Comparison of ENCODE assay signal across 1 cellular context in genomic region chr1:169106095-169106920, GRCh38.
A peak's percentile ranks its signal among the peaks of the same experiment; 100 is the strongest.
TF ChIP-seq lines count a peak whose summit lies in the region.

Gene ATP1B1 (plus strand): TSS chr1:169106690. CDS start chr1:169106830, 140 bp downstream.

TF ChIP-seq in A549, 52 proteins besides CTCF, POLR2A, EP300 and RAD21 (continued from another document):
- TF ChIP-seq, protein P1, sequence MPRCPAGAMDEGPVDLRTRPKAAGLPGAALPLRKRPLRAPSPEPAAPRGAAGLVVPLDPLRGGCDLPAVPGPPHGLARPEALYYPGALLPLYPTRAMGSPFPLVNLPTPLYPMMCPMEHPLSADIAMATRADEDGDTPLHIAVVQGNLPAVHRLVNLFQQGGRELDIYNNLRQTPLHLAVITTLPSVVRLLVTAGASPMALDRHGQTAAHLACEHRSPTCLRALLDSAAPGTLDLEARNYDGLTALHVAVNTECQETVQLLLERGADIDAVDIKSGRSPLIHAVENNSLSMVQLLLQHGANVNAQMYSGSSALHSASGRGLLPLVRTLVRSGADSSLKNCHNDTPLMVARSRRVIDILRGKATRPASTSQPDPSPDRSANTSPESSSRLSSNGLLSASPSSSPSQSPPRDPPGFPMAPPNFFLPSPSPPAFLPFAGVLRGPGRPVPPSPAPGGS (IDR thresholded peaks at IDR 0.05): peak; percentile 98
- no peak for TF ChIP-seq CBX2 (IDR thresholded peaks at IDR 0.05; ENCODE audit: borderline replicate concordance, low read depth)
- TF ChIP-seq PBX3 (IDR thresholded peaks at IDR 0.05): peak; percentile 68; the same call in 1 of the 2 replicates
- no peak for TF ChIP-seq NPAS2 (CRISPR knock-in tag; IDR thresholded peaks at IDR 0.05; ENCODE audit: borderline replicate concordance)
- TF ChIP-seq, protein P2, sequence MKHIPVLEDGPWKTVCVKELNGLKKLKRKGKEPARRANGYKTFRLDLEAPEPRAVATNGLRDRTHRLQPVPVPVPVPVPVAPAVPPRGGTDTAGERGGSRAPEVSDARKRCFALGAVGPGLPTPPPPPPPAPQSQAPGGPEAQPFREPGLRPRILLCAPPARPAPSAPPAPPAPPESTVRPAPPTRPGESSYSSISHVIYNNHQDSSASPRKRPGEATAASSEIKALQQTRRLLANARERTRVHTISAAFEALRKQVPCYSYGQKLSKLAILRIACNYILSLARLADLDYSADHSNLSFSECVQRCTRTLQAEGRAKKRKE (CRISPR knock-in tag; IDR thresholded peaks at IDR 0.05; ENCODE audit: low read depth): no peak
- peak; percentile 60 for TF ChIP-seq MAX (IDR thresholded peaks at IDR 0.05)
- no peak for TF ChIP-seq NR3C1 (IDR thresholded peaks at IDR 0.05)
- TF ChIP-seq, protein P3, sequence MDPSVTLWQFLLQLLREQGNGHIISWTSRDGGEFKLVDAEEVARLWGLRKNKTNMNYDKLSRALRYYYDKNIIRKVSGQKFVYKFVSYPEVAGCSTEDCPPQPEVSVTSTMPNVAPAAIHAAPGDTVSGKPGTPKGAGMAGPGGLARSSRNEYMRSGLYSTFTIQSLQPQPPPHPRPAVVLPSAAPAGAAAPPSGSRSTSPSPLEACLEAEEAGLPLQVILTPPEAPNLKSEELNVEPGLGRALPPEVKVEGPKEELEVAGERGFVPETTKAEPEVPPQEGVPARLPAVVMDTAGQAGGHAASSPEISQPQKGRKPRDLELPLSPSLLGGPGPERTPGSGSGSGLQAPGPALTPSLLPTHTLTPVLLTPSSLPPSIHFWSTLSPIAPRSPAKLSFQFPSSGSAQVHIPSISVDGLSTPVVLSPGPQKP (IDR thresholded peaks at IDR 0.05; ENCODE audit: low read depth, low read length): no peak
- TF ChIP-seq JUNB (IDR thresholded peaks at IDR 0.05): no peak
- TF ChIP-seq HOXB13 (CRISPR knock-in tag; IDR thresholded peaks at IDR 0.05; ENCODE audit: low read depth): no peak
- TF ChIP-seq, protein P4, sequence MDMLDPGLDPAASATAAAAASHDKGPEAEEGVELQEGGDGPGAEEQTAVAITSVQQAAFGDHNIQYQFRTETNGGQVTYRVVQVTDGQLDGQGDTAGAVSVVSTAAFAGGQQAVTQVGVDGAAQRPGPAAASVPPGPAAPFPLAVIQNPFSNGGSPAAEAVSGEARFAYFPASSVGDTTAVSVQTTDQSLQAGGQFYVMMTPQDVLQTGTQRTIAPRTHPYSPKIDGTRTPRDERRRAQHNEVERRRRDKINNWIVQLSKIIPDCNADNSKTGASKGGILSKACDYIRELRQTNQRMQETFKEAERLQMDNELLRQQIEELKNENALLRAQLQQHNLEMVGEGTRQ (IDR thresholded peaks at IDR 0.05): no peak
- TF ChIP-seq POLR2AphosphoS2 (conservative IDR thresholded peaks at IDR 0.05; ENCODE audit: low read length): no peak
- TF ChIP-seq, protein P5, sequence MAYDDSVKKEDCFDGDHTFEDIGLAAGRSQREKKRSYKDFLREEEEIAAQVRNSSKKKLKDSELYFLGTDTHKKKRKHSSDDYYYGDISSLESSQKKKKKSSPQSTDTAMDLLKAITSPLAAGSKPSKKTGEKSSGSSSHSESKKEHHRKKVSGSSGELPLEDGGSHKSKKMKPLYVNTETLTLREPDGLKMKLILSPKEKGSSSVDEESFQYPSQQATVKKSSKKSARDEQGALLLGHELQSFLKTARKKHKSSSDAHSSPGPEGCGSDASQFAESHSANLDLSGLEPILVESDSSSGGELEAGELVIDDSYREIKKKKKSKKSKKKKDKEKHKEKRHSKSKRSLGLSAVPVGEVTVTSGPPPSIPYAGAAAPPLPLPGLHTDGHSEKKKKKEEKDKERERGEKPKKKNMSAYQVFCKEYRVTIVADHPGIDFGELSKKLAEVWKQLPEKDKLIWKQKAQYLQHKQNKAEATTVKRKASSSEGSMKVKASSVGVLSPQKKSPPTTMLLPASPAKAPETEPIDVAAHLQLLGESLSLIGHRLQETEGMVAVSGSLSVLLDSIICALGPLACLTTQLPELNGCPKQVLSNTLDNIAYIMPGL (CRISPR knock-in tag; IDR thresholded peaks at IDR 0.05; ENCODE audit: borderline replicate concordance): no peak
- TF ChIP-seq REST (IDR thresholded peaks at IDR 0.05): peak; percentile 21; the same call in 1 of the 2 replicates
- TF ChIP-seq RFX5 (IDR thresholded peaks at IDR 0.05): no peak
- TF ChIP-seq CEBPB (IDR thresholded peaks at IDR 0.05): no peak
- no peak for TF ChIP-seq EHF (CRISPR knock-in tag; IDR thresholded peaks at IDR 0.05)
- TF ChIP-seq HOXB5 (CRISPR knock-in tag; IDR thresholded peaks at IDR 0.05): no peak
